Comparison of ENCODE assay signal across 23 cellular contexts in the genomic region with DNA sequence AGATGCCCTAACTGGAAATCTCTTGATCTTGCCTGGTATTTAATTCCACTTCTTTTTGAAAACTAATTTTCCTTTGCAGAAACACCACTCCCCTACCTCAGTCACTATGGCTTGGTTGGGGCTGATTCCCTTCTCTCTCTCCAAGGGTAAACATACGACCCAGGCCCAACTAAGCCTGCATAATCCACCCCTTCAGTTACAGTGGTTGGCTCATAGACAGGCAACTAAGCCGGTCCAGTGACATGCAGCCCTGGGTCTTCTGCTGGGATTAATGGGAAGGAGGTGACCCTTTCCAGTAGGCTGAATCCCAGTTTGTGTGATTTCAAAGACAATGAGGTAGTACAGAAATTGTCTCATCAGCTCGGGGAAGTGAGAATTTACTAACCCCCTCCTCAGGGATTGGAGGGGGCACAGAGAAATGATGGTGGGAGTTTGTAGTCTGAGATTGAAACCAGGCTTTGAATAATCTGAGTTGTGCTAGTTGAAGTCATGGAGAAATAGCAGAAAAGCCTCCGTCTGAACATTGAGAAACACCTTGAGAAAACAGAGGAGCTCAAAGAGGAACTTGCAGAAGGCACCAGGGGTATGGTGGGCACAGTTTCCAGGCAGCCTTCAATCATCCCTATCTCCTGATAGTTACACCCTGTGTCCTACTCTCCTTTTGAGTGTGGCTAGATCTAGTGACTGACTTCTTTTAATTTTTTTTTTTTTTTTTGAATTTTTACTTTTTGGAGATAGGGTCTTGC.
"Had no signal": no experiment of that assay in that cellular context is flagged by ENCODE, and none has a peak within 500 bp of the region (broad histone marks: within the 10 kb centered on the region; RNA-seq: fewer than 3 reads in every experiment).

No MANE protein-coding gene starts in this region.

- H3K27me3 ChIP-seq: upper lobe of left lung had no signal

- H3K27ac Mint-ChIP-seq: activated CD4-positive, alpha-beta T cell treated with anti-CD3 and anti-CD28 coated beads for 36 hours; activated T-cell treated with anti-CD3 and anti-CD28 coated beads, Interleukin-2, amount 50 U/mL, for 24 hours; activated T-helper 17 cell treated with anti-CD3 and anti-CD28 coated beads, Interleukin-2, amount 50 U/mL, for 72 hours; naive thymus-derived CD4-positive, alpha-beta T cell; WTC11 had no signal

- H3K36me3 ChIP-seq: left ventricle myocardium inferior, thoracic aorta, upper lobe of left lung had no signal

- H3K4me3 Mint-ChIP-seq: activated CD4-positive, alpha-beta T cell treated with anti-CD3 and anti-CD28 coated beads for 36 hours; activated T-cell treated with anti-CD3 and anti-CD28 coated beads, Interleukin-2, amount 50 U/mL, for 24 hours; activated T-helper 17 cell treated with anti-CD3 and anti-CD28 coated beads, Interleukin-2, amount 50 U/mL, for 72 hours; naive thymus-derived CD4-positive, alpha-beta T cell; neural crest cell; WTC11 had no signal

- ATAC-seq: activated CD4-positive, alpha-beta T cell treated with anti-CD3 and anti-CD28 coated beads for 36 hours; activated naive CD4-positive, alpha-beta T cell treated with anti-CD3 and anti-CD28 coated beads, Interleukin-2, amount 50 U/mL, for 72 hours; activated T-helper 17 cell treated with anti-CD3 and anti-CD28 coated beads, Interleukin-2, amount 50 U/mL, for 72 hours; naive thymus-derived CD4-positive, alpha-beta T cell; sciatic nerve; WTC11 had no signal

- H3K9me3 ChIP-seq: thoracic aorta, upper lobe of left lung had no signal

- DNase-seq: activated CD4-positive, alpha-beta T cell treated with anti-CD3 and anti-CD28 coated beads for 36 hours; activated CD4-positive, alpha-beta T cell treated with anti-CD3 and anti-CD28 coated beads, Interleukin-2, amount 50 U/mL, for 4 hours; activated CD8-positive, alpha-beta memory T cell treated with anti-CD3 and anti-CD28 coated beads for 24 hours; activated CD8-positive, alpha-beta memory T cell treated with anti-CD3 and anti-CD28 coated beads, Interleukin-2, amount 50 U/mL, for 4 hours; activated T-cell treated with anti-CD3 and anti-CD28 coated beads, Interleukin-2, amount 50 U/mL, for 24 hours; aorta; effector memory CD4-positive, alpha-beta T cell; foreskin melanocyte; glutamatergic neuron; hippocampal formation; left ventricle myocardium inferior; naive thymus-derived CD4-positive, alpha-beta T cell; posterior cingulate gyrus; stimulated activated CD4-positive, alpha-beta T cell treated with anti-CD3 and anti-CD28 coated beads, Interleukin-2, amount 100 ng/mL, for 24 hours; stimulated activated naive CD4-positive, alpha-beta T cell treated with Interleukin-2 at 50 U/mL for 16 hours; upper lobe of left lung had no signal

- H3K9me3 Mint-ChIP-seq: activated naive CD4-positive, alpha-beta T cell treated with anti-CD3 and anti-CD28 coated beads, Interleukin-2, amount 50 U/mL, for 72 hours; activated T-cell treated with anti-CD3 and anti-CD28 coated beads, Interleukin-2, amount 50 U/mL, for 24 hours; activated T-helper 17 cell treated with anti-CD3 and anti-CD28 coated beads, Interleukin-2, amount 50 U/mL, for 72 hours; naive thymus-derived CD4-positive, alpha-beta T cell; neural crest cell; WTC11 had no signal

- H3K27ac ChIP-seq: left ventricle myocardium inferior, thoracic aorta had no signal

- H3K4me1 Mint-ChIP-seq: neural crest cell had no signal

- H3K36me3 Mint-ChIP-seq: activated naive CD4-positive, alpha-beta T cell treated with anti-CD3 and anti-CD28 coated beads, Interleukin-2, amount 50 U/mL, for 72 hours; brain; naive thymus-derived CD4-positive, alpha-beta T cell; WTC11 had no signal

- H3K4me3 ChIP-seq: left ventricle myocardium inferior, thoracic aorta, upper lobe of left lung had no signal
